3 cellular contexts compared by ENCODE assay signal in genomic region chr3:139591186-139591585, GRCh38. TPM values are rescaled to one million over a fixed set of nuclear protein-coding genes. Genes with fewer than 3 reads are reported as not detected.
"Had no signal": no experiment of that assay in that cellular context is flagged by ENCODE, and none has a peak within 500 bp of the region (broad histone marks: within the 10 kb centered on the region; RNA-seq: fewer than 3 reads in every experiment).

No MANE protein-coding gene starts in this region.

RNA-seq across cellular contexts. Expression of gene RBP1, which starts 51.6 kb away (rescaled TPM):
- total RNA-seq: GM23248, HFFc6, HT1080 had no signal
